ENCODE assay signal across 1 cellular context in genomic region chr1:18644469-18645171, GRCh38.
TF ChIP-seq lines count a peak whose summit lies in the region.

No MANE protein-coding gene starts in this region.

TF ChIP-seq in HepG2, 621 proteins besides CTCF, POLR2A, EP300 and RAD21:
- TF ChIP-seq PHF5A (CRISPR knock-in tag; IDR thresholded peaks at IDR 0.05; ENCODE audit: low read depth, unreplicated experiment) (no peak), TRAFD1 (CRISPR knock-in tag; IDR thresholded peaks at IDR 0.05; ENCODE audit: borderline replicate concordance) (no peak), CBX2 (IDR thresholded peaks at IDR 0.05; ENCODE audit: low read depth, low read length) (peak; percentile 28; the same call in 1 of the 2 replicates), CBX2 (CRISPR knock-in tag; IDR thresholded peaks at IDR 0.05; ENCODE audit: low read depth) (no peak), ZNF703 (CRISPR knock-in tag; IDR thresholded peaks at IDR 0.05; ENCODE audit: borderline replicate concordance) (no peak), ZNF512B (CRISPR knock-in tag; IDR thresholded peaks at IDR 0.05; ENCODE audit: borderline replicate concordance) (0 out of 2 replicates have a peak, but pooled peaks have one; percentile 44), ZNF138 (CRISPR knock-in tag; IDR thresholded peaks at IDR 0.05; ENCODE audit: low read depth) (no peak), MYC (CRISPR knock-in tag; IDR thresholded peaks at IDR 0.05; ENCODE audit: borderline replicate concordance) (no peak), NFE2 (CRISPR knock-in tag; IDR thresholded peaks at IDR 0.05) (no peak), YEATS2 (CRISPR knock-in tag; IDR thresholded peaks at IDR 0.05; ENCODE audit: borderline replicate concordance) (no peak)
TF ChIP-seq in HepG2: peak in this region for 2.
